ENCODE assay signal across 21 cellular contexts in genomic region chr12:46223047-46223446, GRCh38. TPM values are rescaled to one million over a fixed set of nuclear protein-coding genes. Genes with fewer than 3 reads are reported as not detected.
A peak's percentile ranks its signal among the peaks of the same experiment; 100 is the strongest.
DNase-seq lines count a peak whose midpoint lies in the region; FAIRE-seq and TF ChIP-seq lines count a peak whose summit lies in the region.
"Had no signal": no experiment of that assay in that cellular context is flagged by ENCODE, and none has a peak within 500 bp of the region (broad histone marks: within the 10 kb centered on the region; RNA-seq: fewer than 3 reads in every experiment).

No MANE protein-coding gene starts in this region.

- no peaks in the 10 kb centered on the region for H3K9me3 ChIP-seq in neutrophil

- H3K79me2 ChIP-seq in KMS-11 (ENCODE audit: insufficient read depth, low read depth) = peaks cover 29% of the 10 kb centered on the region; the same call in 1 of the 2 replicates

- H2AFZ ChIP-seq in KMS-11 (ENCODE audit: low read depth) = no peak overlapping the region
- H2AFZ ChIP-seq: neural progenitor cell had no signal

- H3K9ac ChIP-seq in KMS-11 = no peak overlapping the region
- H3K9ac ChIP-seq: neural progenitor cell had no signal

- H3K36me3 ChIP-seq in KMS-11 (ENCODE audit: insufficient read depth) = peaks cover 4% of the 10 kb centered on the region; the same call in 1 of the 2 replicates
- no peaks in the 10 kb centered on the region for H3K36me3 ChIP-seq in neutrophil

- CTCF ChIA-PET in activated CD4-positive, alpha-beta T cell treated with anti-CD3 and anti-CD28 coated beads, Interleukin-2, amount 10 ng/mL, durations not matched to agents 7 days and 5 days (lab: Charles Lee) = interaction anchor here (0.6 kb wide), 1 partner anchor 410 kb away, joined by 3 read pairs; no protein-coding TSS in a partner anchor

- peak overlapping the region; percentile 42 for H3K4me3 Mint-ChIP-seq in activated CD4-positive, alpha-beta T cell treated with anti-CD3 and anti-CD28 coated beads, Interleukin-2, amount 10 ng/mL, durations not matched to agents 7 days and 5 days
- no peak overlapping the region for H3K4me3 Mint-ChIP-seq in activated naive CD8-positive, alpha-beta T cell treated with anti-CD3 and anti-CD28 coated beads for 36 hours
- H3K4me3 Mint-ChIP-seq: H9, neural progenitor cell, WTC11 had no signal

- H3K27ac Mint-ChIP-seq in activated CD4-positive, alpha-beta T cell treated with anti-CD3 and anti-CD28 coated beads, Interleukin-2, amount 10 ng/mL, durations not matched to agents 7 days and 5 days = peak overlapping the region; percentile 97
- H3K27ac Mint-ChIP-seq in activated naive CD8-positive, alpha-beta T cell treated with anti-CD3 and anti-CD28 coated beads for 36 hours = peak overlapping the region; percentile 96
- H3K27ac Mint-ChIP-seq: neural progenitor cell had no signal

- H3K4me2 ChIP-seq in KMS-11 = peak overlapping the region; percentile 3; the same call in 1 of the 2 replicates
- H3K4me2 ChIP-seq: neural progenitor cell had no signal

- H3K4me1 ChIP-seq in KMS-11 (ENCODE audit: low read depth, poor library complexity, severe bottlenecking) (peaks cover 71% of the 10 kb centered on the region), neutrophil (ENCODE audit: control insufficient read depth in 1 of 2, insufficient read depth in 1 of 2, low read depth in 1 of 2, low read length in 1 of 2) (peaks cover 82 to 85% of the 10 kb centered on the region in 2 experiments)
- H3K4me1 ChIP-seq: neural progenitor cell had no signal

- POLR2A ChIA-PET in activated CD4-positive, alpha-beta T cell treated with anti-CD3 and anti-CD28 coated beads, Interleukin-2, amount 10 ng/mL, durations not matched to agents 7 days and 5 days (lab: Charles Lee) = no interaction called here

- no peaks in the 10 kb centered on the region for H3K27me3 ChIP-seq in KMS-11 (ENCODE audit: insufficient read depth, low read depth)
- no peaks in the 10 kb centered on the region for H3K27me3 ChIP-seq in neutrophil
- H3K27me3 ChIP-seq: neural progenitor cell had no signal

- H3K36me3 Mint-ChIP-seq in activated CD4-positive, alpha-beta T cell treated with anti-CD3 and anti-CD28 coated beads, Interleukin-2, amount 10 ng/mL, durations not matched to agents 7 days and 5 days (ENCODE audit: low read depth) = peaks cover 96% of the 10 kb centered on the region
- peaks cover 91% of the 10 kb centered on the region for H3K36me3 Mint-ChIP-seq in activated naive CD8-positive, alpha-beta T cell treated with anti-CD3 and anti-CD28 coated beads for 36 hours

- peaks cover 7% of the 10 kb centered on the region for H3K9me3 Mint-ChIP-seq in activated CD4-positive, alpha-beta T cell treated with anti-CD3 and anti-CD28 coated beads, Interleukin-2, amount 10 ng/mL, durations not matched to agents 7 days and 5 days
- H3K9me3 Mint-ChIP-seq in activated naive CD8-positive, alpha-beta T cell treated with anti-CD3 and anti-CD28 coated beads for 36 hours = peaks cover 5% of the 10 kb centered on the region
- H3K9me3 Mint-ChIP-seq: H9, neural progenitor cell, WTC11 had no signal

- no peak for DNase-seq in activated CD4-positive, alpha-beta T cell treated with anti-CD3 and anti-CD28 coated beads, Interleukin-2, amount 10 ng/mL, durations not matched to agents 7 days and 5 days
- DNase-seq in activated CD4-positive, alpha-beta T cell treated with anti-CD3 and anti-CD28 coated beads, Interleukin-2, amount 50 U/mL, for 4 hours = no peak
- no peak for DNase-seq in activated naive CD8-positive, alpha-beta T cell treated with anti-CD3 and anti-CD28 coated beads for 36 hours
- DNase-seq in frontal cortex (ENCODE audit: low spot score in 2 of 2) (no peak), RPMI8226 (no peak), A172 (ENCODE audit: low spot score) (no peak)
- DNase-seq: aorta; DND-41; H9; hippocampal formation; kidney glomerular epithelial cell; mesendoderm; NCI-H146; NCI-H226; stimulated activated CD4-positive, alpha-beta T cell treated with anti-CD3 and anti-CD28 coated beads, Interleukin-15, amount 100 ng/mL, for 24 hours had no signal

- H4K20me1 ChIP-seq in KMS-11 (ENCODE audit: insufficient read depth) = no peaks in the 10 kb centered on the region

- no peak for TF ChIP-seq CTCF in KMS-11 (conservative IDR thresholded peaks at IDR 0.05; ENCODE audit: low read depth, low read length)
- TF ChIP-seq CTCF in neutrophil (IDR thresholded peaks at IDR 0.05) = no peak

- peaks cover 83% of the 10 kb centered on the region for H3K4me1 Mint-ChIP-seq in activated CD4-positive, alpha-beta T cell treated with anti-CD3 and anti-CD28 coated beads, Interleukin-2, amount 10 ng/mL, durations not matched to agents 7 days and 5 days
- peaks cover 90% of the 10 kb centered on the region for H3K4me1 Mint-ChIP-seq in activated naive CD8-positive, alpha-beta T cell treated with anti-CD3 and anti-CD28 coated beads for 36 hours

- H3K27me3 Mint-ChIP-seq in activated CD4-positive, alpha-beta T cell treated with anti-CD3 and anti-CD28 coated beads, Interleukin-2, amount 10 ng/mL, durations not matched to agents 7 days and 5 days = no peaks in the 10 kb centered on the region
- no peaks in the 10 kb centered on the region for H3K27me3 Mint-ChIP-seq in activated naive CD8-positive, alpha-beta T cell treated with anti-CD3 and anti-CD28 coated beads for 36 hours

- FAIRE-seq in frontal cortex (lab: Jason Lieb, UNC) = no peak
- FAIRE-seq: GM18507, urothelium cell line had no signal

- H3K27ac ChIP-seq in KMS-11 (no peak overlapping the region), neutrophil (peak overlapping the region; percentile 59)
- H3K27ac ChIP-seq: neural progenitor cell had no signal

- no peak overlapping the region for H3K4me3 ChIP-seq in KMS-11 (IDR thresholded peaks at IDR 0.05; ENCODE audit: insufficient read depth, low read depth, low read length)
- H3K4me3 ChIP-seq in neutrophil (ENCODE audit: low read depth in 1 of 2, low read length in 1 of 2) = no peak overlapping the region
- H3K4me3 ChIP-seq: neural progenitor cell had no signal

RNA-seq across cellular contexts. Expression of gene SLC38A1, which starts 45.8 kb away (rescaled TPM):
- 100 to 1,000 TPM; 180 to 219 TPM for total RNA-seq in activated CD4-positive, alpha-beta T cell treated with anti-CD3 and anti-CD28 coated beads, Interleukin-2, amount 10 ng/mL, durations not matched to agents 7 days and 5 days
- 100 to 1,000 TPM; 255 to 260 TPM for total RNA-seq in activated naive CD8-positive, alpha-beta T cell treated with anti-CD3 and anti-CD28 coated beads for 36 hours
- 269 TPM for total RNA-seq in frontal cortex
- 89.2 and 91.2 TPM in 2 replicates for total RNA-seq in A172 (2014; rRNA removed; shearing (Covaris generic))
